Comparison of ENCODE assay signal across 20 cellular contexts in genomic region chr4:153622093-153622492, GRCh38.
DNase-seq lines count a peak whose midpoint lies in the region; ATAC-seq and TF ChIP-seq lines count a peak whose summit lies in the region.
"Had no signal": no experiment of that assay in that cellular context is flagged by ENCODE, and none has a peak within 500 bp of the region (broad histone marks: within the 10 kb centered on the region; RNA-seq: fewer than 3 reads in every experiment).

No MANE protein-coding gene starts in this region.

- no peaks in the 10 kb centered on the region for H3K9me3 Mint-ChIP-seq in activated naive CD4-positive, alpha-beta T cell treated with anti-CD3 and anti-CD28 coated beads, Interleukin-2, amount 50 U/mL, for 24 hours
- H3K9me3 Mint-ChIP-seq in activated naive CD8-positive, alpha-beta T cell treated with anti-CD3 and anti-CD28 coated beads for 36 hours: no peaks in the 10 kb centered on the region
- H3K9me3 Mint-ChIP-seq in neural crest cell: no peaks in the 10 kb centered on the region
- H3K9me3 Mint-ChIP-seq: CD4-positive, CD25-positive, alpha-beta regulatory T cell had no signal

- peaks cover 9% of the 10 kb centered on the region for H3K4me1 Mint-ChIP-seq in activated naive CD4-positive, alpha-beta T cell treated with anti-CD3 and anti-CD28 coated beads, Interleukin-2, amount 50 U/mL, for 24 hours
- peaks cover 24% of the 10 kb centered on the region for H3K4me1 Mint-ChIP-seq in activated naive CD8-positive, alpha-beta T cell treated with anti-CD3 and anti-CD28 coated beads for 36 hours
- peaks cover 22% of the 10 kb centered on the region for H3K4me1 Mint-ChIP-seq in neural crest cell

- no peak for DNase-seq in activated naive CD4-positive, alpha-beta T cell (lab: John Stamatoyannopoulos, UW)
- DNase-seq in activated naive CD8-positive, alpha-beta T cell treated with anti-CD3 and anti-CD28 coated beads for 36 hours: no peak
- DNase-seq in neural crest cell (ENCODE audit: low read depth, low spot score) (no peak), aorta (no peak), hypothalamus (lab: John Stamatoyannopoulos, UW) (no peak)
- DNase-seq: CD4-positive, CD25-positive, alpha-beta regulatory T cell; DMS53; GM23248; H7; NCI-H1048; NCI-H1417 treated with DMSO at 0.1 percent for 48 hours; NCI-H1694 treated with DMSO at 0.1 percent for 48 hours; NCI-H2081; NCI-H2227 treated with DMSO at 0.1 percent for 48 hours; NCI-H526 treated with DMSO at 0.1 percent for 48 hours; Right ventricle myocardium superior; RPMI8226 had no signal

- H3K4me3 ChIP-seq in aorta (ENCODE audit: low read length in 2 of 2): no peak overlapping the region
- H3K4me3 ChIP-seq: BLaER1, GM23248 had no signal

- H3K27me3 Mint-ChIP-seq in activated naive CD4-positive, alpha-beta T cell treated with anti-CD3 and anti-CD28 coated beads, Interleukin-2, amount 50 U/mL, for 24 hours: no peaks in the 10 kb centered on the region
- no peaks in the 10 kb centered on the region for H3K27me3 Mint-ChIP-seq in activated naive CD8-positive, alpha-beta T cell treated with anti-CD3 and anti-CD28 coated beads for 36 hours
- H3K27me3 Mint-ChIP-seq in neural crest cell (ENCODE audit: low read depth): no peaks in the 10 kb centered on the region
- H3K27me3 Mint-ChIP-seq: CD4-positive, CD25-positive, alpha-beta regulatory T cell had no signal

- peak; percentile 62 for ATAC-seq in aorta (ENCODE audit: low FRiP score)
- no peak for ATAC-seq in HG02981 (IDR thresholded peaks at IDR 0.05; ENCODE audit: unreplicated experiment)

- no peaks in the 10 kb centered on the region for H3K9me3 ChIP-seq in aorta (ENCODE audit: control insufficient read depth, low read length)
- H3K9me3 ChIP-seq: BLaER1 had no signal

- H3K36me3 Mint-ChIP-seq in activated naive CD4-positive, alpha-beta T cell treated with anti-CD3 and anti-CD28 coated beads, Interleukin-2, amount 50 U/mL, for 24 hours: peaks cover 26% of the 10 kb centered on the region
- H3K36me3 Mint-ChIP-seq in activated naive CD8-positive, alpha-beta T cell treated with anti-CD3 and anti-CD28 coated beads for 36 hours: peaks cover 37% of the 10 kb centered on the region
- peaks cover 37% of the 10 kb centered on the region for H3K36me3 Mint-ChIP-seq in neural crest cell (ENCODE audit: low read depth)

- no peak overlapping the region for H3K4me3 Mint-ChIP-seq in activated naive CD4-positive, alpha-beta T cell treated with anti-CD3 and anti-CD28 coated beads, Interleukin-2, amount 50 U/mL, for 24 hours
- H3K4me3 Mint-ChIP-seq in activated naive CD8-positive, alpha-beta T cell treated with anti-CD3 and anti-CD28 coated beads for 36 hours: no peak overlapping the region
- H3K4me3 Mint-ChIP-seq in neural crest cell: no peak overlapping the region

- intact Hi-C loops in aorta (cut with DNase I): no loop called here

- no peak for TF ChIP-seq CTCF in neural crest cell (conservative IDR thresholded peaks at IDR 0.05)

- H3K4me1 ChIP-seq in aorta (ENCODE audit: control insufficient read depth in 1 of 2, insufficient read depth in 2 of 2, low read length in 2 of 2): no peaks in the 10 kb centered on the region

- H3K27ac ChIP-seq in aorta (ENCODE audit: low read depth in 1 of 2, low read length in 2 of 2): no peak overlapping the region
- H3K27ac ChIP-seq: GM23248 had no signal

- no peaks in the 10 kb centered on the region for H3K27me3 ChIP-seq in aorta (ENCODE audit: control insufficient read depth in 1 of 2, insufficient read depth in 2 of 2, low read length in 1 of 2)
- H3K27me3 ChIP-seq: BLaER1 had no signal

- 95 to 96% methylated on average over 5 of the region's 5 CpGs for WGBS in aorta, 2 donors

- peak overlapping the region; percentile 51 for H3K27ac Mint-ChIP-seq in activated naive CD4-positive, alpha-beta T cell treated with anti-CD3 and anti-CD28 coated beads, Interleukin-2, amount 50 U/mL, for 24 hours
- peak overlapping the region; percentile 71 for H3K27ac Mint-ChIP-seq in activated naive CD8-positive, alpha-beta T cell treated with anti-CD3 and anti-CD28 coated beads for 36 hours
- H3K27ac Mint-ChIP-seq in neural crest cell (ENCODE audit: unreplicated experiment): peak overlapping the region; percentile 29

- H3K36me3 ChIP-seq in aorta (ENCODE audit: control insufficient read depth in 1 of 2, insufficient read depth in 2 of 2, low read length in 1 of 2): peaks cover 0 to 1% of the 10 kb centered on the region in 2 donors
